In genomic region chr19:10648360-10648759, GRCh38 we compare ENCODE assay signal across 1 cellular context.
TF ChIP-seq lines count a peak whose summit lies in the region.

No MANE protein-coding gene starts in this region.

TF ChIP-seq in HEK293, 187 proteins besides CTCF, POLR2A, EP300 and RAD21:
- TF ChIP-seq PRDM1 (tag by site-specific recombination; IDR thresholded peaks at IDR 0.05), result peak; percentile 36; the same call in 1 of the 2 replicates
- TF ChIP-seq OVOL3 (tag by site-specific recombination; IDR thresholded peaks at IDR 0.05), result no peak
- TF ChIP-seq ZNF629 (tag by site-specific recombination; IDR thresholded peaks at IDR 0.05), result peak; percentile 76
- TF ChIP-seq ZFHX2 (tag by site-specific recombination; conservative IDR thresholded peaks at IDR 0.05), result peak; percentile 42; the same call in 1 of the 2 replicates
- peak; percentile 18; the same call in 1 of the 2 replicates for TF ChIP-seq EGR2 (tag by site-specific recombination; IDR thresholded peaks at IDR 0.05; ENCODE audit: low read depth)
- peak; percentile 76; the same call in 1 of the 2 replicates for TF ChIP-seq TSHZ1 (tag by site-specific recombination; IDR thresholded peaks at IDR 0.05; ENCODE audit: borderline replicate concordance)
- no peak for TF ChIP-seq ZNF544 (tag by site-specific recombination; IDR thresholded peaks at IDR 0.05)
- TF ChIP-seq ZNF449 (tag by site-specific recombination; IDR thresholded peaks at IDR 0.05), result no peak
- TF ChIP-seq ZBTB21 (tag by site-specific recombination; IDR thresholded peaks at IDR 0.05), result 0 out of 2 replicates have a peak, but pooled peaks have one; percentile 11
- TF ChIP-seq ZNF341 (tag by site-specific recombination; IDR thresholded peaks at IDR 0.05; ENCODE audit: low read depth), result peak; percentile 77
- peak; percentile 59; the same call in 1 of the 2 replicates for TF ChIP-seq SP2 (tag by site-specific recombination; IDR thresholded peaks at IDR 0.05)
- no peak for TF ChIP-seq ZNF518A (tag by site-specific recombination; conservative IDR thresholded peaks at IDR 0.05; ENCODE audit: low read depth)
- TF ChIP-seq ATF2 (tag by site-specific recombination; IDR thresholded peaks at IDR 0.05; ENCODE audit: low read depth), result peak; percentile 88
- no peak for TF ChIP-seq ZNF239 (tag by site-specific recombination; IDR thresholded peaks at IDR 0.05)
